33 cellular contexts compared by ENCODE assay signal in the genomic region with DNA sequence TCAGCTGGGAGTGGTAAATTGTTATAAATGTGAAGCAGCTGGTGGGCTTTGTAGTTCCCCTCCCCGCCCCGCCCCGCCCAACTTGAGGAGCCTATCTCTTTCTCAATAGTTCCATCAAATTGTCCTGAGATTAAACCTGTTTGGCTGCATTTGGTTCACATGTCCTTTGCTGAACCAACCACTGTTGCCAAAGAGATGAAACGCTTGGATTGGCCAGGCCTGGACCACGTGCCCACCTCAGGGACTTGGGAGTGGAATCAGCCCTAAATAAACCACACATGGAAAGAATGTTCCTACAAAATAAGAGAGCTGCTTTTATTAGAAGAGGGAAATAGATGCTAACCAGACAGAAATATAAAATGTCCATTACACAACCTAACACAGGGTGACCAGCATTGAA.
"Had no signal": no experiment of that assay in that cellular context is flagged by ENCODE, and none has a peak within 500 bp of the region (broad histone marks: within the 10 kb centered on the region; RNA-seq: fewer than 3 reads in every experiment).

No MANE protein-coding gene starts in this region.

- ATAC-seq: activated CD8-positive, alpha-beta T cell treated with anti-CD3 and anti-CD28 coated beads for 36 hours; activated naive CD4-positive, alpha-beta T cell treated with anti-CD3 and anti-CD28 coated beads, Interleukin-2, amount 50 U/mL, for 72 hours; activated T-cell treated with anti-CD3 and anti-CD28 coated beads, Interleukin-2, amount 50 U/mL, for 4 hours; activated T-cell treated with anti-CD3 and anti-CD28 coated beads, Interleukin-2, amount 50 U/mL, for 72 hours; activated T-helper 17 cell treated with anti-CD3 and anti-CD28 coated beads, Interleukin-2, amount 50 U/mL, for 72 hours; body of pancreas had no signal

- H3K36me3 ChIP-seq: adrenal gland, brain microvascular endothelial cell, breast epithelium had no signal

- H3K9me3 ChIP-seq: adrenal gland, breast epithelium had no signal

- H3K4me1 ChIP-seq: adrenal gland, body of pancreas, breast epithelium had no signal

- H3K27me3 ChIP-seq: adrenal gland, body of pancreas, brain microvascular endothelial cell, breast epithelium had no signal

- FAIRE-seq: astrocyte, TTC549 had no signal

- H3K4me3 ChIP-seq: adrenal gland, body of pancreas, breast epithelium had no signal

- DNase-seq: activated B cell treated with CpG ODN at 0.5 μM for 24 hours; activated CD4-positive, alpha-beta memory T cell treated with anti-CD3 and anti-CD28 coated beads for 36 hours; activated CD4-positive, alpha-beta T cell treated with anti-CD3 and anti-CD28 coated beads for 4 hours; activated CD4-positive, alpha-beta T cell treated with anti-CD3 and anti-CD28 coated beads, Interleukin-2, amount 10 ng/mL, durations not matched to agents 24 days and 14 days; activated CD4-positive, alpha-beta T cell treated with anti-CD3 and anti-CD28 coated beads, Interleukin-2, amount 50 U/mL, for 1 hour; activated CD4-positive, alpha-beta T cell treated with anti-CD3 and anti-CD28 coated beads, Interleukin-2, amount 50 U/mL, for 4 hours; activated CD4-positive, CD25-positive, alpha-beta regulatory T cell treated with anti-CD3 and anti-CD28 coated beads, Interleukin-2, amount 50 U/mL, for 72 hours; activated CD8-positive, alpha-beta memory T cell treated with anti-CD3 and anti-CD28 coated beads, Interleukin-2, amount 50 U/mL, for 4 hours; activated CD8-positive, alpha-beta T cell treated with anti-CD3 and anti-CD28 coated beads for 36 hours; activated effector memory CD4-positive, alpha-beta T cell treated with anti-CD3 and anti-CD28 coated beads, Interleukin-2, amount 50 U/mL, for 16 hours; activated gamma-delta T cell treated with Interleukin-2 at 50 U/mL for 16 hours; activated naive CD4-positive, alpha-beta T cell; activated naive CD4-positive, alpha-beta T cell treated with anti-CD3 and anti-CD28 coated beads for 36 hours; activated naive CD4-positive, alpha-beta T cell treated with anti-CD3 and anti-CD28 coated beads, Interleukin-2, amount 50 U/mL, for 16 hours; activated naive CD8-positive, alpha-beta T cell treated with anti-CD3 and anti-CD28 coated beads for 36 hours; activated T-cell treated with anti-CD3 and anti-CD28 coated beads for 4 hours; activated T-cell treated with anti-CD3 and anti-CD28 coated beads, Interleukin-2, amount 50 U/mL, for 1 hour; activated T-cell treated with anti-CD3 and anti-CD28 coated beads, Interleukin-2, amount 50 U/mL, for 4 hours; activated T-cell treated with anti-CD3 and anti-CD28 coated beads, Interleukin-2, amount 50 U/mL, for 72 hours; adrenal gland; amniotic stem cell; aorta; body of pancreas; brain microvascular endothelial cell; central memory CD4-positive, alpha-beta T cell; T-helper 2 cell; T-helper 9 cell had no signal

- H3K27ac ChIP-seq: adrenal gland, body of pancreas, brain microvascular endothelial cell, breast epithelium, VCaP had no signal
